In the genomic region with DNA sequence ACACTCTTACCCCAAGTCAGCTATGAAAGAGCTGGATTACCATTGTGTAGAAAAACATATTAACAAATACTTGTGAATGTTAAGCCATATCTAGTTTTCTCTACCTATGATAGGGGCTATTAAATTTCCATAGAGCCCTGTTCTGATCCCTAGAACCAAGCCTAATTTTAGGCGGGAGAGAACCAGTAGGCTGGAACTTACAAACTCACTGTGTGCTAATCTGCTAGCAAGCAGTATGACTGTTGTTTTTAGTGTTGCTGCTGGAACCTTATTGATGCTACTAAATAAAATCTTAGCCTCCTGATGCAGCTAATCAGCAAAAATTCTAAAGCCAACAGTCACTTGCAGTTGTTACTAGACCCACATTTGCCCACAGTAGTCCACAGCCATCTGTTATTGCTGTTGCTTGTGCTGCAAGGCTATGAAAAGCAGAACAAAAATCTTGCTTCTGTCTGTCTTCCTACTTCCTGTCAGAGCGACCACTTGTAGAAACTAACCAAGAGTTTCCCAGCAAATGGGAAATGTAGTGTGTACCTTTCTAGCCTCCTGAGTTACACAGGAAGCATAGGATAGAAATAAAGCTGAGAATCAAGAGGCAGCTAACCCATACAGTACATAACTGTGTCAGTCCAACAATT, we compare ENCODE assay signal across 16 cellular contexts.
A peak's percentile ranks its signal among the peaks of the same experiment; 100 is the strongest.
DNase-seq lines count a peak whose midpoint lies in the region; ATAC-seq lines count a peak whose summit lies in the region.
"Had no signal": no experiment of that assay in that cellular context is flagged by ENCODE, and none has a peak within 500 bp of the region (broad histone marks: within the 10 kb centered on the region; RNA-seq: fewer than 3 reads in every experiment).

No MANE protein-coding gene starts in this region.

- H3K4me1 ChIP-seq in neuron (ENCODE audit: insufficient read depth, low read length) = no peaks in the 10 kb centered on the region

- no peaks in the 10 kb centered on the region for H3K36me3 ChIP-seq in neuron (ENCODE audit: insufficient read depth, low read length)

- H3K27me3 ChIP-seq in neuron (ENCODE audit: insufficient read depth, low read length) = no peaks in the 10 kb centered on the region

- peak overlapping the region; percentile 6 for H2AFZ ChIP-seq in neuron (ENCODE audit: low read depth, low read length)

- peak; percentile 34 for ATAC-seq in HG03378 (IDR thresholded peaks at IDR 0.05; ENCODE audit: unreplicated experiment)
- no peak for ATAC-seq in GM21576 (IDR thresholded peaks at IDR 0.05; ENCODE audit: unreplicated experiment)
- ATAC-seq in GM18502 (IDR thresholded peaks at IDR 0.05; ENCODE audit: poor library complexity, unreplicated experiment) = no peak
- ATAC-seq: Panc1 had no signal

- DNase-seq in GDM1 (lab: John Stamatoyannopoulos, UW) = peak; percentile 21
- peak; percentile 7 for DNase-seq in SKM-1 (lab: John Stamatoyannopoulos, UW; ENCODE audit: unreplicated experiment)
- no peak for DNase-seq in GM19238 (ENCODE audit: insufficient read length, low spot score)
- DNase-seq in NCI-H345 (lab: John Stamatoyannopoulos, UW) = no peak
- DNase-seq: activated CD8-positive, alpha-beta memory T cell treated with anti-CD3 and anti-CD28 coated beads for 24 hours; activated naive CD4-positive, alpha-beta T cell; CD4-positive, CD25-positive, alpha-beta regulatory T cell; effector CD4-positive, alpha-beta T cell; foreskin melanocyte; midbrain; stimulated activated CD4-positive, alpha-beta T cell treated with anti-CD3 and anti-CD28 coated beads, Interleukin-2, amount 100 ng/mL, for 48 hours had no signal

- no peaks in the 10 kb centered on the region for H3K9me3 ChIP-seq in neuron (ENCODE audit: low read length)

- H3K4me3 ChIP-seq in neuron (ENCODE audit: low read length) = no peak overlapping the region

Comparison
In these comparisons a context has a peak if more than half of its experiments do, and no peak if none do; other contexts are left out.
1. DNase-seq: peak in GDM1 (single experiment) and SKM-1 (single experiment); none in GM19238 (single experiment) and NCI-H345 (single experiment).